ENCODE assay signal across 8 cellular contexts in the genomic region with DNA sequence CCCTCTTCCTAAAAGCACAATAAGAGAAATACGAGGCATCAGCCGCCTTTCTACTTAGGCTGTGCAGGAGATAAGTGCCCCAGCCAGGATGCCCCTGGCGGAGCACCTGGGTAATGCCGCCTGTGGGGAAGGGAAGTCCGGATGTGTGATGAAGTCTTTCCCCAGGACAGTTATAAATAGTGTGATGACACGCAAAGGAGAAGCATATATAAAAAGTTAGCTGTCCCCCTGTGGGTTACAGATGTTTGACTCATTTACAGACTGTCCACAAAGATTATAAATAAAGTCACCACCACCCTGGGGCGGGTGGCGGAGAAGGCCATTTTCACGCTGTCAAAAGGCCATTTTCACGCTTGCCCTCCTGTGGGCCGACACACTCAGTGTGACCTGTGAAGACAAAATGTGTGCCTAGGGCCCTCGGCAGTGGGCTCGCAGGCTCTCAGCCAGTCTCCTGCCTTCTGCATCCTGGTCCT. TPM values are rescaled to one million over a fixed set of nuclear protein-coding genes. Genes with fewer than 3 reads are reported as not detected.
A peak's percentile ranks its signal among the peaks of the same experiment; 100 is the strongest.
DNase-seq lines count a peak whose midpoint lies in the region; ATAC-seq and TF ChIP-seq lines count a peak whose summit lies in the region.

No MANE protein-coding gene starts in this region.

- no peaks in the 10 kb centered on the region for H3K79me2 ChIP-seq in neural progenitor cell (ENCODE audit: low read depth)

- H3K36me3 Mint-ChIP-seq in chondrocyte (ENCODE audit: low read depth), result no peaks in the 10 kb centered on the region
- no peaks in the 10 kb centered on the region for H3K36me3 Mint-ChIP-seq in neural progenitor cell

- H3K4me1 ChIP-seq in RWPE2 (ENCODE audit: insufficient read depth, poor library complexity, severe bottlenecking), result no peaks in the 10 kb centered on the region
- H3K4me1 ChIP-seq in neural progenitor cell, result peaks cover 36% of the 10 kb centered on the region

- H3K27me3 ChIP-seq in RWPE2 (ENCODE audit: insufficient read depth, poor library complexity, severe bottlenecking) (peaks cover 16% of the 10 kb centered on the region), neural progenitor cell (no peaks in the 10 kb centered on the region)

- H3K9me3 Mint-ChIP-seq in chondrocyte (ENCODE audit: low read depth) (no peaks in the 10 kb centered on the region), neural progenitor cell (no peaks in the 10 kb centered on the region)

- H3K27ac ChIP-seq in RWPE2 (ENCODE audit: poor library complexity, severe bottlenecking) (no peak overlapping the region), neural progenitor cell (no peak overlapping the region)

- H3K4me2 ChIP-seq in neural progenitor cell, result peak overlapping the region; percentile 55

- H3K9ac ChIP-seq in neural progenitor cell, result no peak overlapping the region

- H3K27me3 Mint-ChIP-seq in chondrocyte (ENCODE audit: low read depth), result no peaks in the 10 kb centered on the region
- peaks cover 11% of the 10 kb centered on the region for H3K27me3 Mint-ChIP-seq in neural progenitor cell (ENCODE audit: insufficient read depth, low read depth)

- H3K4me3 Mint-ChIP-seq in chondrocyte (ENCODE audit: unreplicated experiment) (no peak overlapping the region), neural progenitor cell (no peak overlapping the region)

- H3K4me3 ChIP-seq in RWPE2 (ENCODE audit: severe bottlenecking) (no peak overlapping the region), neural progenitor cell (no peak overlapping the region)

- H3K36me3 ChIP-seq in RWPE2 (ENCODE audit: low read depth) (no peaks in the 10 kb centered on the region), neural progenitor cell (no peaks in the 10 kb centered on the region)

- peak overlapping the region; percentile 60 for H3K27ac Mint-ChIP-seq in chondrocyte (ENCODE audit: unreplicated experiment)
- H3K27ac Mint-ChIP-seq in neural progenitor cell, result no peak overlapping the region

- H2AFZ ChIP-seq in neural progenitor cell (replicated peaks), result no peak overlapping the region

- peaks cover 13% of the 10 kb centered on the region for H3F3A ChIP-seq in neural progenitor cell (ENCODE audit: low read depth)

- H3K4me1 Mint-ChIP-seq in chondrocyte (ENCODE audit: low read depth), result peaks cover 66% of the 10 kb centered on the region
- H3K4me1 Mint-ChIP-seq in neural progenitor cell, result peaks cover 69% of the 10 kb centered on the region

- peak; percentile 36 for TF ChIP-seq CTCF in RWPE2 (IDR thresholded peaks at IDR 0.05; ENCODE audit: poor library complexity, severe bottlenecking)
- peak; percentile 84 for TF ChIP-seq CTCF in chondrocyte (IDR thresholded peaks at IDR 0.05)
- peak; percentile 78 for TF ChIP-seq CTCF in neural progenitor cell (IDR thresholded peaks at IDR 0.05)

- H3K9me3 ChIP-seq in RWPE2 (ENCODE audit: severe bottlenecking) (no peaks in the 10 kb centered on the region), neural progenitor cell (ENCODE audit: low read depth) (no peaks in the 10 kb centered on the region)

- DNase-seq in activated T-cell treated with anti-CD3 and anti-CD28 coated beads for 48 hours (ENCODE audit: low read depth) (peak; percentile 32), activated T-cell treated with anti-CD3 and anti-CD28 coated beads for 4 hours (no peak), RWPE2 (ENCODE audit: low spot score) (no peak), chondrocyte (ENCODE audit: low spot score) (no peak), neural progenitor cell (ENCODE audit: low spot score) (peak; percentile 73), amniotic stem cell (lab: John Stamatoyannopoulos, UW) (no peak), GM19238 (ENCODE audit: insufficient read length, low spot score) (no peak)

- peak; percentile 17 for ATAC-seq in HG03060 (IDR thresholded peaks at IDR 0.05; ENCODE audit: low read depth, unreplicated experiment)
- ATAC-seq in RWPE2 (ENCODE audit: low read depth), result 0 out of 3 replicates have a peak, but pooled peaks have one; percentile 22

- H4K20me1 ChIP-seq in neural progenitor cell (ENCODE audit: low read depth), result peaks cover 25% of the 10 kb centered on the region

RNA-seq across cellular contexts. Expression of a gene that starts 6.3 kb away (rescaled TPM):
- total RNA-seq in chondrocyte (0.92 to 1.8 TPM (median 1.5 TPM) in 3 replicates), neural progenitor cell (ENCODE audit: low replicate concordance) (4.3 and 4.7 TPM in 2 replicates)

Comparison
In these comparisons a context has a peak if more than half of its experiments do, and no peak if none do; other contexts are left out.
1. DNase-seq: peak in activated T-cell treated with anti-CD3 and anti-CD28 coated beads for 48 hours (single experiment) and neural progenitor cell (single experiment); none in activated T-cell treated with anti-CD3 and anti-CD28 coated beads for 4 hours (single experiment), RWPE2 (single experiment), chondrocyte (single experiment), amniotic stem cell (single experiment) and GM19238 (single experiment).
2. Peak in every context shown above with its lines, with median percentiles within 50 percentile points of each other: CTCF ChIP-seq.